Comparison of ENCODE assay signal across 14 cellular contexts in the genomic region with DNA sequence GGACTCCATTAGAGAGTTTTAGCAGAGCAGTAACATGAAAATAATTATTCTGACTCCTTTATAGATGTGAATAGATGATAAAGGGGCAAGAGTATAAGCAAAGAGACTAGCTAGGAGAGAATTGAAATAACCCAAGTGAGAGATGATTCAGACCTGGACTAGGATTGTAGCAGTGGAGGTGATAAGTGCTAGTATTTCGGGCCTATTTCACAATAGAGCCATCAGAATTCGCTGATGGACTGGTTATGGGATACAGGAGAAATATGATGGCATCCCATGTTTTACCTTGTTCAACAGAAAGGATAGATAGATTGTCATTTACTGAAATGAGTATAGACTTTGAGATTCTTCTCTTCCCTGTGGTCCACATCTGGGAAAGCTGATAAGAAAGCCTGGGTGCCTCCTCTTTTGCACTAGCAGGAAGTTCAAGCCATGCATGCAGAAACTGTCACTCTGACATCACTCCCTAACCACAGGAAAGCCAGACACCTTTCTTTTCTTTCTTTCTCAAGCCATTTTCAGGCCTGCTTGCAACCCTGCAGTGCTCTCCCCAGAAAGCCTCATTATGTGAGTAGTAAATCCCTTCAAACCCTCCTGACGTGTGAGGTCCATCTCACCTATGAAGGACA. TPM values are rescaled to one million over a fixed set of nuclear protein-coding genes. Genes with fewer than 3 reads are reported as not detected.
DNase-seq lines count a peak whose midpoint lies in the region; ATAC-seq and TF ChIP-seq lines count a peak whose summit lies in the region.
"Had no signal": no experiment of that assay in that cellular context is flagged by ENCODE, and none has a peak within 500 bp of the region (broad histone marks: within the 10 kb centered on the region; RNA-seq: fewer than 3 reads in every experiment).

No MANE protein-coding gene starts in this region.

- peaks cover 0 to 5% (median 0%) of the 10 kb centered on the region in 5 donors for H3K36me3 Mint-ChIP-seq in naive thymus-derived CD4-positive, alpha-beta T cell
- H3K36me3 Mint-ChIP-seq: CD4-positive, CD25-positive, alpha-beta regulatory T cell had no signal

- peaks cover 0 to 8% (median 4%) of the 10 kb centered on the region in 5 donors for H3K27me3 Mint-ChIP-seq in naive thymus-derived CD4-positive, alpha-beta T cell
- H3K27me3 Mint-ChIP-seq: CD4-positive, CD25-positive, alpha-beta regulatory T cell had no signal

- no peak overlapping the region for H3K27ac ChIP-seq in naive thymus-derived CD4-positive, alpha-beta T cell (ENCODE audit: low read depth, low read length)
- H3K27ac ChIP-seq: SJSA1, upper lobe of right lung had no signal

- intact Hi-C loops in naive thymus-derived CD4-positive, alpha-beta T cell (cut with micrococcal nuclease) = no loop called here

- peak; percentile 4 for DNase-seq in GM06990 (ENCODE audit: extremely low read depth, insufficient read length)
- DNase-seq in UCSD-AML1 (lab: John Stamatoyannopoulos, UW; ENCODE audit: unreplicated experiment) = peak; percentile 22
- no peak for DNase-seq in naive thymus-derived CD4-positive, alpha-beta T cell
- no peak for DNase-seq in left lobe of liver (ENCODE audit: low spot score)
- no peak for DNase-seq in stimulated activated CD8-positive, alpha-beta memory T cell treated with anti-CD3 and anti-CD28 coated beads, Interleukin-4, amount 100 ng/mL, for 48 hours
- DNase-seq: CD4-positive, CD25-positive, alpha-beta regulatory T cell; NCI-H226; upper lobe of right lung had no signal

- no peaks in the 10 kb centered on the region for H3K36me3 ChIP-seq in GM06990 (ENCODE audit: control insufficient read depth, insufficient read depth, low read length)
- no peaks in the 10 kb centered on the region for H3K36me3 ChIP-seq in naive thymus-derived CD4-positive, alpha-beta T cell (ENCODE audit: control insufficient read depth in 2 of 3, insufficient read depth in 3 of 3, low read length in 3 of 3)
- H3K36me3 ChIP-seq: SJSA1, upper lobe of right lung had no signal

- no peaks in the 10 kb centered on the region for H3K9me3 ChIP-seq in naive thymus-derived CD4-positive, alpha-beta T cell (ENCODE audit: control insufficient read depth in 2 of 3, low read length in 3 of 3)
- H3K9me3 ChIP-seq: SJSA1, upper lobe of right lung had no signal

- TF ChIP-seq CTCF in GM06990 (IDR thresholded peaks at IDR 0.05; ENCODE audit: insufficient read depth, low read length, poor library complexity, severe bottlenecking) = no peak

- no peak overlapping the region for H3K4me3 ChIP-seq in GM06990 (replicated peaks; ENCODE audit: low read depth, low read length)
- no peak overlapping the region for H3K4me3 ChIP-seq in naive thymus-derived CD4-positive, alpha-beta T cell (ENCODE audit: low read length)
- H3K4me3 ChIP-seq: SJSA1, upper lobe of right lung had no signal

- peaks cover 0 to 10% (median 0%) of the 10 kb centered on the region in 7 donors for H3K4me1 Mint-ChIP-seq in naive thymus-derived CD4-positive, alpha-beta T cell
- H3K4me1 Mint-ChIP-seq: CD4-positive, CD25-positive, alpha-beta regulatory T cell had no signal

- H3K27ac Mint-ChIP-seq in naive thymus-derived CD4-positive, alpha-beta T cell = no peak overlapping the region
- H3K27ac Mint-ChIP-seq: CD4-positive, CD25-positive, alpha-beta regulatory T cell had no signal

- H3K4me1 ChIP-seq in naive thymus-derived CD4-positive, alpha-beta T cell (ENCODE audit: control insufficient read depth in 2 of 2, insufficient read depth in 2 of 2, low read length in 2 of 2) = no peaks in the 10 kb centered on the region
- H3K4me1 ChIP-seq: SJSA1, upper lobe of right lung had no signal

- CTCF ChIA-PET in naive thymus-derived CD4-positive, alpha-beta T cell (lab: Charles Lee) = no interaction called here

- H3K27me3 ChIP-seq in GM06990 (replicated peaks; ENCODE audit: control insufficient read depth, insufficient read depth, low read length) = no peaks in the 10 kb centered on the region
- no peaks in the 10 kb centered on the region for H3K27me3 ChIP-seq in naive thymus-derived CD4-positive, alpha-beta T cell (ENCODE audit: control insufficient read depth in 2 of 2, insufficient read depth in 2 of 2, low read length in 2 of 2)
- H3K27me3 ChIP-seq: SJSA1, upper lobe of right lung had no signal

- peaks cover 0 to 9% (median 0%) of the 10 kb centered on the region in 11 donors for H3K9me3 Mint-ChIP-seq in naive thymus-derived CD4-positive, alpha-beta T cell

- peak; percentile 85 for ATAC-seq in GM19452 (IDR thresholded peaks at IDR 0.05; ENCODE audit: unreplicated experiment)
- ATAC-seq in HG03066 (IDR thresholded peaks at IDR 0.05; ENCODE audit: low read depth, unreplicated experiment) = peak; percentile 74
- no peak for ATAC-seq in naive thymus-derived CD4-positive, alpha-beta T cell
- no peak for ATAC-seq in SK-N-SH treated with all-trans-retinoic acid at 6 μM for 48 hours
- no peak for ATAC-seq in left lobe of liver
- ATAC-seq: esophagus mucosa, upper lobe of right lung had no signal

- POLR2A ChIA-PET in naive thymus-derived CD4-positive, alpha-beta T cell (lab: Charles Lee) = no interaction called here

- H3K4me3 Mint-ChIP-seq in naive thymus-derived CD4-positive, alpha-beta T cell = no peak overlapping the region
- H3K4me3 Mint-ChIP-seq: CD4-positive, CD25-positive, alpha-beta regulatory T cell had no signal

TF ChIP-seq in SK-N-SH treated with all-trans-retinoic acid at 6 μM for 48 hours, 23 proteins besides CTCF, POLR2A, EP300 and RAD21:
- TF ChIP-seq BACH2 (CRISPR knock-in tag; IDR thresholded peaks at IDR 0.05; ENCODE audit: borderline replicate concordance) (no peak), GLIS3 (CRISPR knock-in tag; IDR thresholded peaks at IDR 0.05) (no peak), CSDC2 (CRISPR knock-in tag; IDR thresholded peaks at IDR 0.05) (no peak), ZFP30 (CRISPR knock-in tag; IDR thresholded peaks at IDR 0.05) (no peak), ZNF8 (CRISPR knock-in tag; IDR thresholded peaks at IDR 0.05) (no peak), ESRRG (CRISPR knock-in tag; IDR thresholded peaks at IDR 0.05) (no peak), ZNF70 (CRISPR knock-in tag; IDR thresholded peaks at IDR 0.05) (no peak)
- TF ChIP-seq, protein P1, sequence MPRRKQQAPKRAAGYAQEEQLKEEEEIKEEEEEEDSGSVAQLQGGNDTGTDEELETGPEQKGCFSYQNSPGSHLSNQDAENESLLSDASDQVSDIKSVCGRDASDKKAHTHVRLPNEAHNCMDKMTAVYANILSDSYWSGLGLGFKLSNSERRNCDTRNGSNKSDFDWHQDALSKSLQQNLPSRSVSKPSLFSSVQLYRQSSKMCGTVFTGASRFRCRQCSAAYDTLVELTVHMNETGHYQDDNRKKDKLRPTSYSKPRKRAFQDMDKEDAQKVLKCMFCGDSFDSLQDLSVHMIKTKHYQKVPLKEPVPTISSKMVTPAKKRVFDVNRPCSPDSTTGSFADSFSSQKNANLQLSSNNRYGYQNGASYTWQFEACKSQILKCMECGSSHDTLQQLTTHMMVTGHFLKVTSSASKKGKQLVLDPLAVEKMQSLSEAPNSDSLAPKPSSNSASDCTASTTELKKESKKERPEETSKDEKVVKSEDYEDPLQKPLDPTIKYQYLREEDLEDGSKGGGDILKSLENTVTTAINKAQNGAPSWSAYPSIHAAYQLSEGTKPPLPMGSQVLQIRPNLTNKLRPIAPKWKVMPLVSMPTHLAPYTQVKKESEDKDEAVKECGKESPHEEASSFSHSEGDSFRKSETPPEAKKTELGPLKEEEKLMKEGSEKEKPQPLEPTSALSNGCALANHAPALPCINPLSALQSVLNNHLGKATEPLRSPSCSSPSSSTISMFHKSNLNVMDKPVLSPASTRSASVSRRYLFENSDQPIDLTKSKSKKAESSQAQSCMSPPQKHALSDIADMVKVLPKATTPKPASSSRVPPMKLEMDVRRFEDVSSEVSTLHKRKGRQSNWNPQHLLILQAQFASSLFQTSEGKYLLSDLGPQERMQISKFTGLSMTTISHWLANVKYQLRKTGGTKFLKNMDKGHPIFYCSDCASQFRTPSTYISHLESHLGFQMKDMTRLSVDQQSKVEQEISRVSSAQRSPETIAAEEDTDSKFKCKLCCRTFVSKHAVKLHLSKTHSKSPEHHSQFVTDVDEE (CRISPR knock-in tag; IDR thresholded peaks at IDR 0.05) = no peak
- TF ChIP-seq, protein P2, sequence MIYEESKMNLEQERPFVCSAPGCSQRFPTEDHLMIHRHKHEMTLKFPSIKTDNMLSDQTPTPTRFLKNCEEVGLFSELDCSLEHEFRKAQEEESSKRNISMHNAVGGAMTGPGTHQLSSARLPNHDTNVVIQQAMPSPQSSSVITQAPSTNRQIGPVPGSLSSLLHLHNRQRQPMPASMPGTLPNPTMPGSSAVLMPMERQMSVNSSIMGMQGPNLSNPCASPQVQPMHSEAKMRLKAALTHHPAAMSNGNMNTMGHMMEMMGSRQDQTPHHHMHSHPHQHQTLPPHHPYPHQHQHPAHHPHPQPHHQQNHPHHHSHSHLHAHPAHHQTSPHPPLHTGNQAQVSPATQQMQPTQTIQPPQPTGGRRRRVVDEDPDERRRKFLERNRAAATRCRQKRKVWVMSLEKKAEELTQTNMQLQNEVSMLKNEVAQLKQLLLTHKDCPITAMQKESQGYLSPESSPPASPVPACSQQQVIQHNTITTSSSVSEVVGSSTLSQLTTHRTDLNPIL (CRISPR knock-in tag; IDR thresholded peaks at IDR 0.05; ENCODE audit: low read depth) = no peak

RNA-seq across cellular contexts. Expression of gene DYNAP, which starts 25.3 kb away (rescaled TPM):
- total RNA-seq in naive thymus-derived CD4-positive, alpha-beta T cell = not detected
- polyA plus RNA-seq in naive thymus-derived CD4-positive, alpha-beta T cell = not detected
- total RNA-seq in left lobe of liver = not detected
- total RNA-seq: CD4-positive, CD25-positive, alpha-beta regulatory T cell; kidney epithelial cell; SJSA1; upper lobe of right lung had no signal
- polyA plus RNA-seq: CD4-positive, CD25-positive, alpha-beta regulatory T cell had no signal

Comparison
In these comparisons a context has a peak if more than half of its experiments do, and no peak if none do; other contexts are left out.
1. DNase-seq: peak in GM06990 (single experiment) and UCSD-AML1 (single experiment); none in naive thymus-derived CD4-positive, alpha-beta T cell (0 of 9), left lobe of liver (single experiment) and stimulated activated CD8-positive, alpha-beta memory T cell treated with anti-CD3 and anti-CD28 coated beads, Interleukin-4, amount 100 ng/mL, for 48 hours (single experiment).
2. ATAC-seq: peak in GM19452 (single experiment) and HG03066 (single experiment); none in naive thymus-derived CD4-positive, alpha-beta T cell (single experiment), SK-N-SH treated with all-trans-retinoic acid at 6 μM for 48 hours (single experiment) and left lobe of liver (single experiment).